In genomic region chr6:37551002-37551401, GRCh38 we compare ENCODE assay signal across 24 cellular contexts.
"Had no signal": no experiment of that assay in that cellular context is flagged by ENCODE, and none has a peak within 500 bp of the region (broad histone marks: within the 10 kb centered on the region; RNA-seq: fewer than 3 reads in every experiment).

No MANE protein-coding gene starts in this region.

- H3K27ac Mint-ChIP-seq: mesothelial cell of epicardium; natural killer cell; progenitor cell of endocrine pancreas; stimulated activated effector memory CD8-positive, alpha-beta T cell treated with anti-CD3 and anti-CD28 coated beads, Interleukin-12 subunit alpha, Interleukin-12 subunit beta, amount 100 ng/mL, for 72 hours; stimulated activated naive CD8-positive, alpha-beta T cell treated with anti-CD3 and anti-CD28 coated beads, Interleukin-15, Interleukin-2, amounts not matched to agents 100 ng/mL and 50 ng/mL, for 24 hours had no signal

- H3K27me3 ChIP-seq: pancreas, vagina had no signal

- H3K9me3 Mint-ChIP-seq: mesothelial cell of epicardium; natural killer cell; neural crest cell; stimulated activated effector memory CD8-positive, alpha-beta T cell treated with anti-CD3 and anti-CD28 coated beads, Interleukin-12 subunit alpha, Interleukin-12 subunit beta, amount 100 ng/mL, for 72 hours; stimulated activated naive CD8-positive, alpha-beta T cell treated with anti-CD3 and anti-CD28 coated beads, Interleukin-15, Interleukin-2, amounts not matched to agents 100 ng/mL and 50 ng/mL, for 24 hours had no signal

- H3K27ac ChIP-seq: heart left ventricle, pancreas, tibial artery, upper lobe of right lung, vagina had no signal

- H3K4me3 ChIP-seq: heart left ventricle, pancreas, smooth muscle cell, tibial artery, upper lobe of right lung, vagina had no signal

- H3K36me3 ChIP-seq: heart left ventricle, pancreas, tibial artery, upper lobe of right lung, vagina had no signal

- H3K4me2 ChIP-seq: smooth muscle cell had no signal

- H3K4me3 Mint-ChIP-seq: mesothelial cell of epicardium; natural killer cell; neural crest cell; stimulated activated effector memory CD8-positive, alpha-beta T cell treated with anti-CD3 and anti-CD28 coated beads, Interleukin-12 subunit alpha, Interleukin-12 subunit beta, amount 100 ng/mL, for 72 hours; stimulated activated naive CD8-positive, alpha-beta T cell treated with anti-CD3 and anti-CD28 coated beads, Interleukin-15, Interleukin-2, amounts not matched to agents 100 ng/mL and 50 ng/mL, for 24 hours had no signal

- H3K36me3 Mint-ChIP-seq: mesothelial cell of epicardium; natural killer cell; stimulated activated effector memory CD8-positive, alpha-beta T cell treated with anti-CD3 and anti-CD28 coated beads, Interleukin-12 subunit alpha, Interleukin-12 subunit beta, amount 100 ng/mL, for 72 hours had no signal

- H3K9me3 ChIP-seq: heart left ventricle, pancreas, tibial artery, upper lobe of right lung, vagina had no signal

- ATAC-seq: esophagus mucosa; left lobe of liver; natural killer cell; stimulated activated effector memory CD8-positive, alpha-beta T cell treated with anti-CD3 and anti-CD28 coated beads, Interleukin-12 subunit alpha, Interleukin-12 subunit beta, amount 100 ng/mL, for 72 hours; upper lobe of right lung had no signal

- H3K27me3 Mint-ChIP-seq: stimulated activated naive CD8-positive, alpha-beta T cell treated with anti-CD3 and anti-CD28 coated beads, Interleukin-15, Interleukin-2, amounts not matched to agents 100 ng/mL and 50 ng/mL, for 24 hours had no signal

- H3K4me1 ChIP-seq: pancreas had no signal

- DNase-seq: effector memory CD4-positive, alpha-beta T cell; hippocampal formation; mammary epithelial cell; natural killer cell; occipital lobe; pancreas; right cardiac atrium; stimulated activated CD4-positive, alpha-beta T cell treated with anti-CD3 and anti-CD28 coated beads, Interleukin-4, amount 100 ng/mL, for 1 hour; stimulated activated CD8-positive, alpha-beta memory T cell treated with anti-CD3 and anti-CD28 coated beads, Interleukin-4, amount 100 ng/mL, for 48 hours; tibial artery; upper lobe of right lung had no signal

- FAIRE-seq: endometrium, frontal cortex, islet of Langerhans, pancreas had no signal
